ENCODE assay signal across 24 cellular contexts in genomic region chr1:3276341-3276800, GRCh38.
"Had no signal": no experiment of that assay in that cellular context is flagged by ENCODE, and none has a peak within 500 bp of the region (broad histone marks: within the 10 kb centered on the region; RNA-seq: fewer than 3 reads in every experiment).

No MANE protein-coding gene starts in this region.

- H3K27ac ChIP-seq: gastrocnemius medialis had no signal

- H3K4me1 ChIP-seq: gastrocnemius medialis had no signal

- H3K27me3 ChIP-seq: heart left ventricle had no signal

- DNase-seq: activated CD4-positive, alpha-beta T cell treated with anti-CD3 and anti-CD28 coated beads, Interleukin-2, amount 50 U/mL, for 4 hours; activated CD8-positive, alpha-beta memory T cell treated with anti-CD3 and anti-CD28 coated beads for 24 hours; activated CD8-positive, alpha-beta memory T cell treated with anti-CD3 and anti-CD28 coated beads, Interleukin-2, amount 50 U/mL, for 4 hours; activated naive CD4-positive, alpha-beta T cell treated with Interleukin-2 at 50 U/mL for 16 hours; activated naive CD8-positive, alpha-beta T cell treated with anti-CD3 and anti-CD28 coated beads for 36 hours; activated T-cell treated with anti-CD3 and anti-CD28 coated beads, Interleukin-2, amount 50 U/mL, for 48 hours; effector memory CD4-positive, alpha-beta T cell; gastrocnemius medialis; islet precursor cell; naive thymus-derived CD4-positive, alpha-beta T cell; retina; stimulated activated CD4-positive, alpha-beta T cell treated with anti-CD3 and anti-CD28 coated beads, Interleukin-12 subunit alpha, Interleukin-12 subunit beta, amount 100 ng/mL, for 4 hours; stimulated activated CD4-positive, alpha-beta T cell treated with anti-CD3 and anti-CD28 coated beads, Interleukin-4, amount 100 ng/mL, for 4 hours; stimulated activated naive CD8-positive, alpha-beta T cell treated with anti-CD3 and anti-CD28 coated beads, Interleukin-15, Interleukin-2, amounts not matched to agents 100 U/mL and 50 U/mL, for 24 hours; T1000 had no signal

- H3K36me3 ChIP-seq: gastrocnemius medialis, heart left ventricle, tibial nerve had no signal

- H3K27ac Mint-ChIP-seq: activated naive CD8-positive, alpha-beta T cell treated with anti-CD3 and anti-CD28 coated beads for 36 hours; naive thymus-derived CD4-positive, alpha-beta T cell; T-helper 1 cell treated with Interleukin-12 subunit alpha and Interleukin-12 subunit beta and Interleukin-4 antibody, amounts not matched to agents 30 μg/mL and 1 μg/mL, for 36 hours had no signal

- H3K4me1 Mint-ChIP-seq: activated naive CD8-positive, alpha-beta T cell treated with anti-CD3 and anti-CD28 coated beads for 36 hours; naive thymus-derived CD4-positive, alpha-beta T cell; WTC11 had no signal

- ATAC-seq: esophagus mucosa; gastrocnemius medialis; left lobe of liver; naive thymus-derived CD4-positive, alpha-beta T cell; stimulated activated naive CD8-positive, alpha-beta T cell treated with anti-CD3 and anti-CD28 coated beads, Interleukin-15, Interleukin-2, amounts not matched to agents 100 U/mL and 50 U/mL, for 24 hours; WTC11 had no signal

- H3K27me3 Mint-ChIP-seq: activated naive CD8-positive, alpha-beta T cell treated with anti-CD3 and anti-CD28 coated beads for 36 hours; progenitor cell of endocrine pancreas had no signal

- H3K4me3 Mint-ChIP-seq: activated naive CD8-positive, alpha-beta T cell treated with anti-CD3 and anti-CD28 coated beads for 36 hours; naive thymus-derived CD4-positive, alpha-beta T cell; neural crest cell; T-helper 1 cell treated with Interleukin-12 subunit alpha and Interleukin-12 subunit beta and Interleukin-4 antibody, amounts not matched to agents 30 μg/mL and 1 μg/mL, for 36 hours; WTC11 had no signal

- H3K36me3 Mint-ChIP-seq: activated naive CD8-positive, alpha-beta T cell treated with anti-CD3 and anti-CD28 coated beads for 36 hours; naive thymus-derived CD4-positive, alpha-beta T cell; WTC11 had no signal

- H3K9me3 Mint-ChIP-seq: activated naive CD8-positive, alpha-beta T cell treated with anti-CD3 and anti-CD28 coated beads for 36 hours; naive thymus-derived CD4-positive, alpha-beta T cell; neural crest cell; T-helper 1 cell treated with Interleukin-12 subunit alpha and Interleukin-12 subunit beta and Interleukin-4 antibody, amounts not matched to agents 30 μg/mL and 1 μg/mL, for 36 hours; WTC11 had no signal

- H3K4me3 ChIP-seq: gastrocnemius medialis, heart left ventricle, tibial nerve had no signal

- FAIRE-seq: endothelial cell of umbilical vein had no signal

- H3K9me3 ChIP-seq: gastrocnemius medialis, heart left ventricle, tibial nerve had no signal
